ENCODE assay signal across 17 cellular contexts in genomic region chr7:17441557-17441956, GRCh38.
A peak's percentile ranks its signal among the peaks of the same experiment; 100 is the strongest.
DNase-seq lines count a peak whose midpoint lies in the region; ATAC-seq and TF ChIP-seq lines count a peak whose summit lies in the region.
"Had no signal": no experiment of that assay in that cellular context is flagged by ENCODE, and none has a peak within 500 bp of the region (broad histone marks: within the 10 kb centered on the region; RNA-seq: fewer than 3 reads in every experiment).

No MANE protein-coding gene starts in this region.

- H3K79me2 ChIP-seq in ACC112 (ENCODE audit: control insufficient read depth, insufficient read depth, low read length, unreplicated experiment) = no peaks in the 10 kb centered on the region

- no peak overlapping the region for H3K4me3 ChIP-seq in ACC112 (ENCODE audit: low read depth, low read length)
- no peak overlapping the region for H3K4me3 ChIP-seq in astrocyte of the spinal cord (ENCODE audit: low read depth, low read length)
- H3K4me3 ChIP-seq in prostate gland = no peak overlapping the region
- H3K4me3 ChIP-seq: HAP-1 had no signal

- H2AFZ ChIP-seq in ACC112 (ENCODE audit: low read length, unreplicated experiment) = peak overlapping the region; percentile 51

- intact Hi-C loops in prostate gland (cut with DNase I) = no loop called here

- H3K27ac ChIP-seq in ACC112 (ENCODE audit: low read depth, low read length) = no peak overlapping the region
- no peak overlapping the region for H3K27ac ChIP-seq in prostate gland

- peaks cover 29% of the 10 kb centered on the region for H3K4me1 ChIP-seq in ACC112 (ENCODE audit: control insufficient read depth, insufficient read depth, low read length, unreplicated experiment)
- H3K4me1 ChIP-seq in prostate gland (replicated peaks) = no peaks in the 10 kb centered on the region
- H3K4me1 ChIP-seq: HAP-1 had no signal

- H3K36me3 ChIP-seq in ACC112 (ENCODE audit: insufficient read depth, low read length) (no peaks in the 10 kb centered on the region), prostate gland (no peaks in the 10 kb centered on the region)
- H3K36me3 ChIP-seq: HAP-1 had no signal

- H3K27ac Mint-ChIP-seq in osteocyte (ENCODE audit: unreplicated experiment) = peak overlapping the region; percentile 23
- H3K27ac Mint-ChIP-seq: B cell; CD4-positive, alpha-beta T cell had no signal

- DNase-seq in astrocyte of the spinal cord (ENCODE audit: low read depth, low spot score) (peak; percentile 39), dermis blood vessel endothelial cell (peak; percentile 62), osteocyte (ENCODE audit: extremely low spot score, unreplicated experiment) (no peak), prostate gland (ENCODE audit: low spot score) (no peak), NCI-H1417 (lab: John Stamatoyannopoulos, UW) (no peak)
- DNase-seq: C1 segment of cervical spinal cord; Calu3; CD4-positive, alpha-beta T cell; DMS 273 treated with DMSO at 0.1 percent for 48 hours; DMS79 treated with DMSO at 0.1 percent for 48 hours; GDM1; IMR-90; KBM-7 had no signal

- H3K4me3 Mint-ChIP-seq in osteocyte (ENCODE audit: unreplicated experiment) = no peak overlapping the region
- H3K4me3 Mint-ChIP-seq: B cell; CD4-positive, alpha-beta T cell had no signal

- H3K9me3 ChIP-seq in prostate gland = no peaks in the 10 kb centered on the region

- no peak for TF ChIP-seq POLR2A in prostate gland (IDR thresholded peaks at IDR 0.05)

- H3K27me3 ChIP-seq in ACC112 (ENCODE audit: insufficient read depth, low read length) (no peaks in the 10 kb centered on the region), prostate gland (replicated peaks; ENCODE audit: insufficient read depth) (no peaks in the 10 kb centered on the region)

- in situ Hi-C loops in astrocyte of the spinal cord (cut with HindIII; ENCODE audit: low sequenced_read_pairs) = no loop called here

- ATAC-seq in HG03378 (IDR thresholded peaks at IDR 0.05; ENCODE audit: unreplicated experiment) = no peak

- H3K36me3 Mint-ChIP-seq in osteocyte (ENCODE audit: unreplicated experiment) = no peaks in the 10 kb centered on the region

- TF ChIP-seq CTCF in astrocyte of the spinal cord (IDR thresholded peaks at IDR 0.05; ENCODE audit: low read depth, low read length) = no peak
- no peak for TF ChIP-seq CTCF in osteocyte (IDR thresholded peaks at IDR 0.05)
- no peak for TF ChIP-seq CTCF in prostate gland (IDR thresholded peaks at IDR 0.05)

- peaks cover 32% of the 10 kb centered on the region for H3K4me1 Mint-ChIP-seq in osteocyte (ENCODE audit: unreplicated experiment)
- H3K4me1 Mint-ChIP-seq: B cell had no signal

- H3K9me3 Mint-ChIP-seq in osteocyte (ENCODE audit: unreplicated experiment) = no peaks in the 10 kb centered on the region

- H3K27me3 Mint-ChIP-seq in osteocyte (ENCODE audit: unreplicated experiment) = no peaks in the 10 kb centered on the region
- H3K27me3 Mint-ChIP-seq: B cell; CD4-positive, alpha-beta T cell had no signal

Comparison
In these comparisons a context has a peak if more than half of its experiments do, and no peak if none do; other contexts are left out.
1. DNase-seq: peak in astrocyte of the spinal cord (single experiment) and dermis blood vessel endothelial cell (single experiment); none in osteocyte (single experiment), prostate gland (single experiment) and NCI-H1417 (0 of 3).